In genomic region chr19:17111766-17112165, GRCh38 we compare ENCODE assay signal across 1 cellular context.
TF ChIP-seq lines count a peak whose summit lies in the region.

No MANE protein-coding gene starts in this region.

TF ChIP-seq in K562, 482 proteins besides CTCF, POLR2A, EP300 and RAD21:
- TF ChIP-seq KLF16 (IDR thresholded peaks at IDR 0.05) (no peak), NR2C2 (CRISPR knock-in tag; IDR thresholded peaks at IDR 0.05) (no peak), NR2C2 (tag; IDR thresholded peaks at IDR 0.05) (no peak), MAZ (CRISPR knock-in tag; conservative IDR thresholded peaks at IDR 0.05 in 1 of 2, IDR thresholded peaks at IDR 0.05 in 1 of 2) (no peak), ZNF146 (CRISPR knock-in tag; IDR thresholded peaks at IDR 0.05; ENCODE audit: unreplicated experiment) (peak; percentile 91)
TF ChIP-seq in K562: peak in this region for 1.
